1 cellular context compared by ENCODE assay signal in the genomic region with DNA sequence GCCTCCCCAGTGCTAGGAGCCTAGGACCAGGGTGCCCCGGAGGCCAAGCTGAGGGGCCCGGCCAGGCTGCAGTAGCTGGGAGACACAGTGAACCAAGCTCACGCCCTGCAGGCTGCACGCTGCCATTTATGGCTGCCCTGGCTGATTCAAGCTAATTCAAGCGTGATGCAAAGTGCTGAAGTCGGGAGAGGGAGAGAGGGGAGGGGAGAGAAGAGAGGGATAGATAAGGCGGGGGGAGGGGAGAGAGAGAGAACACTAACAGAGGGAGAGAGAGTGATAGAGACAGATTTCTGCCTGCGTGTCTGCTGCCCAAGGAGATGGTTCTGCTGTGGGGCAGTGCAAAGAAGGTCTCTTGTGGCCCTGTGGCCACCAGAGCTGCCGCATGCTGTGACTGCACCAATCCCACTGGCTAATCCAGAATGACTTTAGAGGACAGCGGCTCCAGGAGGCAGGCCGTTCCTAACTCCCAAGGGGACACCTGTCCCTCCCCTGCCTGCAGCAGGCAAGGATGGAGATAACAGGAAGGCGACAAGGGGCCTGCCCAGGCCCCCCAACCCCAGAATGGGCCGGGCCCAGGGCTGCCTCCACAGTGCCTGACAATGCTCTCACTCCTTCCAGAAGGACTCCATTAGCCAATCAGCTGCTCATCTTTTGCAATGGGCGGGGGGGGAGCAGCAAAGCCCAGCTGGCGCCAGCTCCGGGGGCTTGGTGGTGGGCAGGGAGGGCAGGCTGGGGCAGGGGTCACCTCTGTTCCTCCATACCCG.
TF ChIP-seq lines count a peak whose summit lies in the region.

No MANE protein-coding gene starts in this region.

TF ChIP-seq in GM23338, 12 proteins besides CTCF, POLR2A, EP300 and RAD21 (continued from another document):
- TF ChIP-seq, protein P1, sequence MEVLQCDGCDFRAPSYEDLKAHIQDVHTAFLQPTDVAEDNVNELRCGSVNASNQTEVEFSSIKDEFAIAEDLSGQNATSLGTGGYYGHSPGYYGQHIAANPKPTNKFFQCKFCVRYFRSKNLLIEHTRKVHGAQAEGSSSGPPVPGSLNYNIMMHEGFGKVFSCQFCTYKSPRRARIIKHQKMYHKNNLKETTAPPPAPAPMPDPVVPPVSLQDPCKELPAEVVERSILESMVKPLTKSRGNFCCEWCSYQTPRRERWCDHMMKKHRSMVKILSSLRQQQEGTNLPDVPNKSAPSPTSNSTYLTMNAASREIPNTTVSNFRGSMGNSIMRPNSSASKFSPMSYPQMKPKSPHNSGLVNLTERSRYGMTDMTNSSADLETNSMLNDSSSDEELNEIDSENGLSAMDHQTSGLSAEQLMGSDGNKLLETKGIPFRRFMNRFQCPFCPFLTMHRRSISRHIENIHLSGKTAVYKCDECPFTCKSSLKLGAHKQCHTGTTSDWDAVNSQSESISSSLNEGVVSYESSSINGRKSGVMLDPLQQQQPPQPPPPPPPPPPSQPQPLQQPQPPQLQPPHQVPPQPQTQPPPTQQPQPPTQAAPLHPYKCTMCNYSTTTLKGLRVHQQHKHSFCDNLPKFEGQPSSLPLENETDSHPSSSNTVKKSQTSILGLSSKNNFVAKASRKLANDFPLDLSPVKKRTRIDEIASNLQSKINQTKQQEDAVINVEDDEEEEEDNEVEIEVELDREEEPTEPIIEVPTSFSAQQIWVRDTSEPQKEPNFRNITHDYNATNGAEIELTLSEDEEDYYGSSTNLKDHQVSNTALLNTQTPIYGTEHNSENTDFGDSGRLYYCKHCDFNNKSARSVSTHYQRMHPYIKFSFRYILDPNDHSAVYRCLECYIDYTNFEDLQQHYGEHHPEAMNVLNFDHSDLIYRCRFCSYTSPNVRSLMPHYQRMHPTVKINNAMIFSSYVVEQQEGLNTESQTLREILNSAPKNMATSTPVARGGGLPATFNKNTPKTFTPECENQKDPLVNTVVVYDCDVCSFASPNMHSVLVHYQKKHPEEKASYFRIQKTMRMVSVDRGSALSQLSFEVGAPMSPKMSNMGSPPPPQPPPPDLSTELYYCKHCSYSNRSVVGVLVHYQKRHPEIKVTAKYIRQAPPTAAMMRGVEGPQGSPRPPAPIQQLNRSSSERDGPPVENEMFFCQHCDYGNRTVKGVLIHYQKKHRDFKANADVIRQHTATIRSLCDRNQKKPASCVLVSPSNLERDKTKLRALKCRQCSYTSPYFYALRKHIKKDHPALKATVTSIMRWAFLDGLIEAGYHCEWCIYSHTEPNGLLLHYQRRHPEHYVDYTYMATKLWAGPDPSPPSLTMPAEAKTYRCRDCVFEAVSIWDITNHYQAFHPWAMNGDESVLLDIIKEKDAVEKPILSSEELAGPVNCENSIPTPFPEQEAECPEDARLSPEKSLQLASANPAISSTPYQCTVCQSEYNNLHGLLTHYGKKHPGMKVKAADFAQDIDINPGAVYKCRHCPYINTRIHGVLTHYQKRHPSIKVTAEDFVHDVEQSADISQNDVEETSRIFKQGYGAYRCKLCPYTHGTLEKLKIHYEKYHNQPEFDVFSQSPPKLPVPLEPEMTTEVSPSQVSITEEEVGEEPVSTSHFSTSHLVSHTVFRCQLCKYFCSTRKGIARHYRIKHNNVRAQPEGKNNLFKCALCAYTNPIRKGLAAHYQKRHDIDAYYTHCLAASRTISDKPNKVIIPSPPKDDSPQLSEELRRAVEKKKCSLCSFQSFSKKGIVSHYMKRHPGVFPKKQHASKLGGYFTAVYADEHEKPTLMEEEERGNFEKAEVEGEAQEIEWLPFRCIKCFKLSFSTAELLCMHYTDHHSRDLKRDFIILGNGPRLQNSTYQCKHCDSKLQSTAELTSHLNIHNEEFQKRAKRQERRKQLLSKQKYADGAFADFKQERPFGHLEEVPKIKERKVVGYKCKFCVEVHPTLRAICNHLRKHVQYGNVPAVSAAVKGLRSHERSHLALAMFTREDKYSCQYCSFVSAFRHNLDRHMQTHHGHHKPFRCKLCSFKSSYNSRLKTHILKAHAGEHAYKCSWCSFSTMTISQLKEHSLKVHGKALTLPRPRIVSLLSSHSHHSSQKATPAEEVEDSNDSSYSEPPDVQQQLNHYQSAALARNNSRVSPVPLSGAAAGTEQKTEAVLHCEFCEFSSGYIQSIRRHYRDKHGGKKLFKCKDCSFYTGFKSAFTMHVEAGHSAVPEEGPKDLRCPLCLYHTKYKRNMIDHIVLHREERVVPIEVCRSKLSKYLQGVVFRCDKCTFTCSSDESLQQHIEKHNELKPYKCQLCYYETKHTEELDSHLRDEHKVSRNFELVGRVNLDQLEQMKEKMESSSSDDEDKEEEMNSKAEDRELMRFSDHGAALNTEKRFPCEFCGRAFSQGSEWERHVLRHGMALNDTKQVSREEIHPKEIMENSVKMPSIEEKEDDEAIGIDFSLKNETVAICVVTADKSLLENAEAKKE (CRISPR knock-in tag; IDR thresholded peaks at IDR 0.05), result no peak
- TF ChIP-seq, protein P2, sequence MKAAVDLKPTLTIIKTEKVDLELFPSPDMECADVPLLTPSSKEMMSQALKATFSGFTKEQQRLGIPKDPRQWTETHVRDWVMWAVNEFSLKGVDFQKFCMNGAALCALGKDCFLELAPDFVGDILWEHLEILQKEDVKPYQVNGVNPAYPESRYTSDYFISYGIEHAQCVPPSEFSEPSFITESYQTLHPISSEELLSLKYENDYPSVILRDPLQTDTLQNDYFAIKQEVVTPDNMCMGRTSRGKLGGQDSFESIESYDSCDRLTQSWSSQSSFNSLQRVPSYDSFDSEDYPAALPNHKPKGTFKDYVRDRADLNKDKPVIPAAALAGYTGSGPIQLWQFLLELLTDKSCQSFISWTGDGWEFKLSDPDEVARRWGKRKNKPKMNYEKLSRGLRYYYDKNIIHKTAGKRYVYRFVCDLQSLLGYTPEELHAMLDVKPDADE (IDR thresholded peaks at IDR 0.05), result no peak
- TF ChIP-seq ZNF331 (CRISPR knock-in tag; IDR thresholded peaks at IDR 0.05; ENCODE audit: low read depth), result no peak
- TF ChIP-seq, protein P3, sequence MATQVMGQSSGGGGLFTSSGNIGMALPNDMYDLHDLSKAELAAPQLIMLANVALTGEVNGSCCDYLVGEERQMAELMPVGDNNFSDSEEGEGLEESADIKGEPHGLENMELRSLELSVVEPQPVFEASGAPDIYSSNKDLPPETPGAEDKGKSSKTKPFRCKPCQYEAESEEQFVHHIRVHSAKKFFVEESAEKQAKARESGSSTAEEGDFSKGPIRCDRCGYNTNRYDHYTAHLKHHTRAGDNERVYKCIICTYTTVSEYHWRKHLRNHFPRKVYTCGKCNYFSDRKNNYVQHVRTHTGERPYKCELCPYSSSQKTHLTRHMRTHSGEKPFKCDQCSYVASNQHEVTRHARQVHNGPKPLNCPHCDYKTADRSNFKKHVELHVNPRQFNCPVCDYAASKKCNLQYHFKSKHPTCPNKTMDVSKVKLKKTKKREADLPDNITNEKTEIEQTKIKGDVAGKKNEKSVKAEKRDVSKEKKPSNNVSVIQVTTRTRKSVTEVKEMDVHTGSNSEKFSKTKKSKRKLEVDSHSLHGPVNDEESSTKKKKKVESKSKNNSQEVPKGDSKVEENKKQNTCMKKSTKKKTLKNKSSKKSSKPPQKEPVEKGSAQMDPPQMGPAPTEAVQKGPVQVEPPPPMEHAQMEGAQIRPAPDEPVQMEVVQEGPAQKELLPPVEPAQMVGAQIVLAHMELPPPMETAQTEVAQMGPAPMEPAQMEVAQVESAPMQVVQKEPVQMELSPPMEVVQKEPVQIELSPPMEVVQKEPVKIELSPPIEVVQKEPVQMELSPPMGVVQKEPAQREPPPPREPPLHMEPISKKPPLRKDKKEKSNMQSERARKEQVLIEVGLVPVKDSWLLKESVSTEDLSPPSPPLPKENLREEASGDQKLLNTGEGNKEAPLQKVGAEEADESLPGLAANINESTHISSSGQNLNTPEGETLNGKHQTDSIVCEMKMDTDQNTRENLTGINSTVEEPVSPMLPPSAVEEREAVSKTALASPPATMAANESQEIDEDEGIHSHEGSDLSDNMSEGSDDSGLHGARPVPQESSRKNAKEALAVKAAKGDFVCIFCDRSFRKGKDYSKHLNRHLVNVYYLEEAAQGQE (IDR thresholded peaks at IDR 0.05; ENCODE audit: unreplicated experiment), result no peak
- no peak for TF ChIP-seq POLR2AphosphoS5 (IDR thresholded peaks at IDR 0.05; ENCODE audit: low read depth)
- TF ChIP-seq STAT1 (IDR thresholded peaks at IDR 0.05; ENCODE audit: unreplicated experiment), result no peak
- no peak for TF ChIP-seq EZH2phosphoT487 (IDR thresholded peaks at IDR 0.05; ENCODE audit: unreplicated experiment)
